15 cellular contexts compared by ENCODE assay signal in genomic region chr13:64488731-64489130, GRCh38.
DNase-seq lines count a peak whose midpoint lies in the region; ATAC-seq and TF ChIP-seq lines count a peak whose summit lies in the region.
"Had no signal": no experiment of that assay in that cellular context is flagged by ENCODE, and none has a peak within 500 bp of the region (broad histone marks: within the 10 kb centered on the region; RNA-seq: fewer than 3 reads in every experiment).

No MANE protein-coding gene starts in this region.

- TF ChIP-seq RAD21 in SK-N-SH (IDR thresholded peaks at IDR 0.05; ENCODE audit: low read length): no peak

- no peaks in the 10 kb centered on the region for H3K4me1 ChIP-seq in SK-N-SH (ENCODE audit: control insufficient read depth in 1 of 2, insufficient read depth in 2 of 2, low read depth in 1 of 2, low read length in 1 of 2)
- no peaks in the 10 kb centered on the region for H3K4me1 ChIP-seq in adipocyte (ENCODE audit: control insufficient read depth, insufficient read depth, low read length)
- no peaks in the 10 kb centered on the region for H3K4me1 ChIP-seq in stomach

- no peak for ATAC-seq in SK-N-SH treated with all-trans-retinoic acid at 6 μM for 48 hours
- ATAC-seq in GM21381 (IDR thresholded peaks at IDR 0.05; ENCODE audit: unreplicated experiment): no peak
- ATAC-seq in HG03439 (IDR thresholded peaks at IDR 0.05; ENCODE audit: unreplicated experiment): no peak
- ATAC-seq: CD8-positive, alpha-beta T cell had no signal

- no peaks in the 10 kb centered on the region for H4K20me1 ChIP-seq in SK-N-SH (ENCODE audit: insufficient read depth)

- H3K9ac ChIP-seq in SK-N-SH (no peak overlapping the region), adipocyte (ENCODE audit: low read length) (no peak overlapping the region)
- H3K9ac ChIP-seq: GM23248, KMS-11 had no signal

- peaks cover 4% of the 10 kb centered on the region; the same call in 1 of the 2 replicates for H3K9me2 ChIP-seq in SK-N-SH

- no peak overlapping the region for H3K4me2 ChIP-seq in SK-N-SH
- H3K4me2 ChIP-seq: KMS-11 had no signal

- no peak overlapping the region for H3K27ac ChIP-seq in SK-N-SH (ENCODE audit: low read depth in 2 of 2, low read length in 1 of 2)
- no peak overlapping the region for H3K27ac ChIP-seq in stomach
- H3K27ac ChIP-seq: 22Rv1, GM23248, KMS-11 had no signal

- H3K4me3 ChIP-seq in SK-N-SH (ENCODE audit: low read depth in 2 of 2, low read length in 1 of 2) (no peak overlapping the region), adipocyte (ENCODE audit: low read length) (no peak overlapping the region), stomach (no peak overlapping the region)
- H3K4me3 ChIP-seq: GM23248 had no signal

- peak overlapping the region; percentile 35 for H3K27ac Mint-ChIP-seq in chondrocyte (ENCODE audit: unreplicated experiment)
- H3K27ac Mint-ChIP-seq: CD14-positive monocyte; CD8-positive, alpha-beta T cell had no signal

- peaks cover 4% of the 10 kb centered on the region for H3K9me3 Mint-ChIP-seq in chondrocyte (ENCODE audit: low read depth)

- no peaks in the 10 kb centered on the region for H3K79me2 ChIP-seq in SK-N-SH (ENCODE audit: insufficient read depth)

- H3K36me3 ChIP-seq in SK-N-SH (replicated peaks in 1 of 2; ENCODE audit: control insufficient read depth in 1 of 2, insufficient read depth in 2 of 2, low read length in 1 of 2): no peaks in the 10 kb centered on the region
- H3K36me3 ChIP-seq in adipocyte (ENCODE audit: control insufficient read depth, insufficient read depth, low read length, severe bottlenecking): no peaks in the 10 kb centered on the region
- no peaks in the 10 kb centered on the region for H3K36me3 ChIP-seq in stomach

- peaks cover 13% of the 10 kb centered on the region for H3K4me1 Mint-ChIP-seq in chondrocyte (ENCODE audit: low read depth)
- H3K4me1 Mint-ChIP-seq: CD14-positive monocyte had no signal

- H3K27me3 Mint-ChIP-seq in chondrocyte (ENCODE audit: low read depth): no peaks in the 10 kb centered on the region

- CTCF ChIA-PET in SK-N-SH (lab: Yijun Ruan, JAX): interaction anchor here (1.0 kb wide), 1 partner anchor 17 kb away, joined by 3 read pairs; no protein-coding TSS in a partner anchor

- H3K27me3 ChIP-seq in SK-N-SH (ENCODE audit: insufficient read depth): no peaks in the 10 kb centered on the region
- H3K27me3 ChIP-seq in adipocyte (replicated peaks; ENCODE audit: control insufficient read depth, insufficient read depth, low read length): no peaks in the 10 kb centered on the region
- H3K27me3 ChIP-seq in stomach: no peaks in the 10 kb centered on the region

- H3K36me3 Mint-ChIP-seq in chondrocyte (ENCODE audit: low read depth): no peaks in the 10 kb centered on the region
- H3K36me3 Mint-ChIP-seq: CD14-positive monocyte; CD8-positive, alpha-beta T cell had no signal

- peak overlapping the region; percentile 53; the same call in 1 of the 2 replicates for H2AFZ ChIP-seq in SK-N-SH (ENCODE audit: low read depth)
- H2AFZ ChIP-seq: GM23248 had no signal

- no peaks in the 10 kb centered on the region for H3K9me3 ChIP-seq in SK-N-SH
- H3K9me3 ChIP-seq in adipocyte (ENCODE audit: control insufficient read depth, low read length): no peaks in the 10 kb centered on the region
- no peaks in the 10 kb centered on the region for H3K9me3 ChIP-seq in stomach
- H3K9me3 ChIP-seq: Caco-2 had no signal

- TF ChIP-seq POLR2A in stomach (IDR thresholded peaks at IDR 0.05): no peak

- no peak overlapping the region for H3K4me3 Mint-ChIP-seq in chondrocyte (ENCODE audit: unreplicated experiment)
- H3K4me3 Mint-ChIP-seq: CD14-positive monocyte; CD8-positive, alpha-beta T cell had no signal

- TF ChIP-seq CTCF in SK-N-SH (IDR thresholded peaks at IDR 0.05) (no peak), chondrocyte (IDR thresholded peaks at IDR 0.05) (no peak), stomach (IDR thresholded peaks at IDR 0.05) (no peak)

- DNase-seq in SK-N-SH (no peak), adipocyte (ENCODE audit: low read depth) (peak; percentile 12), chondrocyte (ENCODE audit: low spot score) (no peak), stomach (no peak), HCEC 1CT (no peak)
- DNase-seq: Caco-2; CD8-positive, alpha-beta T cell; DND-41; GM23248 had no signal

- TF ChIP-seq EP300 in SK-N-SH (IDR thresholded peaks at IDR 0.05; ENCODE audit: borderline replicate concordance in 1 of 2, low read depth in 1 of 2, low read length in 1 of 2) (no peak), stomach (IDR thresholded peaks at IDR 0.05) (no peak)

- intact Hi-C loops in stomach (cut with DNase I; ENCODE audit: low total_unique reads): no loop called here

- POLR2A ChIA-PET in SK-N-SH (lab: Yijun Ruan, JAX): no interaction called here

- no peaks in the 10 kb centered on the region for H3F3A ChIP-seq in SK-N-SH (replicated peaks; ENCODE audit: insufficient read depth)

TF ChIP-seq in SK-N-SH, 30 proteins besides CTCF, POLR2A, EP300 and RAD21:
- no peak for TF ChIP-seq FOSL2 (IDR thresholded peaks at IDR 0.05; ENCODE audit: borderline replicate concordance, low read depth)
- no peak for TF ChIP-seq TAF1 (IDR thresholded peaks at IDR 0.05; ENCODE audit: borderline replicate concordance, low read depth, low read length)
- TF ChIP-seq POLR2AphosphoS5 (IDR thresholded peaks at IDR 0.05; ENCODE audit: low read depth, low read length): no peak
- TF ChIP-seq IRF3 (IDR thresholded peaks at IDR 0.05; ENCODE audit: low read depth, low read length): no peak
- TF ChIP-seq FOXM1 (IDR thresholded peaks at IDR 0.05; ENCODE audit: low read depth): no peak
- no peak for TF ChIP-seq RCOR1 (IDR thresholded peaks at IDR 0.05; ENCODE audit: low read length)
- no peak for TF ChIP-seq MXI1 (IDR thresholded peaks at IDR 0.05; ENCODE audit: low read depth, low read length)
- no peak for TF ChIP-seq TEAD4 (IDR thresholded peaks at IDR 0.05; ENCODE audit: borderline replicate concordance, insufficient read depth)
- TF ChIP-seq TCF12 (IDR thresholded peaks at IDR 0.05): no peak
- no peak for TF ChIP-seq MAX (IDR thresholded peaks at IDR 0.05; ENCODE audit: low read depth)
- TF ChIP-seq NFIC (IDR thresholded peaks at IDR 0.05; ENCODE audit: borderline replicate concordance): no peak
- TF ChIP-seq EZH2phosphoT487 (IDR thresholded peaks at IDR 0.05; ENCODE audit: borderline replicate concordance, low read depth): no peak
- no peak for TF ChIP-seq RFX5 (IDR thresholded peaks at IDR 0.05; ENCODE audit: low read length)
- TF ChIP-seq SIN3A (IDR thresholded peaks at IDR 0.05; ENCODE audit: borderline replicate concordance, low read depth, low read length): no peak

TF ChIP-seq in SK-N-SH treated with all-trans-retinoic acid at 6 μM for 48 hours, 23 proteins besides CTCF, POLR2A, EP300 and RAD21 (continues in another document):
- TF ChIP-seq PATZ1 (CRISPR knock-in tag; IDR thresholded peaks at IDR 0.05; ENCODE audit: borderline replicate concordance): no peak
- TF ChIP-seq OSR1 (CRISPR knock-in tag; IDR thresholded peaks at IDR 0.05): no peak
- no peak for TF ChIP-seq PPARA (CRISPR knock-in tag; IDR thresholded peaks at IDR 0.05; ENCODE audit: borderline replicate concordance)
- TF ChIP-seq CSDC2 (CRISPR knock-in tag; IDR thresholded peaks at IDR 0.05): no peak
- TF ChIP-seq BACH2 (CRISPR knock-in tag; IDR thresholded peaks at IDR 0.05; ENCODE audit: borderline replicate concordance): no peak
- no peak for TF ChIP-seq ZNF8 (CRISPR knock-in tag; IDR thresholded peaks at IDR 0.05)
- no peak for TF ChIP-seq CREB5 (CRISPR knock-in tag; IDR thresholded peaks at IDR 0.05; ENCODE audit: low read depth)
- TF ChIP-seq RARB (CRISPR knock-in tag; IDR thresholded peaks at IDR 0.05): no peak
- TF ChIP-seq ZNF70 (CRISPR knock-in tag; IDR thresholded peaks at IDR 0.05): no peak
